In genomic region chr16:28834873-28835863, GRCh38 we compare ENCODE assay signal across 1 cellular context.
TF ChIP-seq lines count a peak whose summit lies in the region.

No MANE protein-coding gene starts in this region.

TF ChIP-seq in SK-N-SH treated with all-trans-retinoic acid at 6 μM for 48 hours, 23 proteins besides CTCF, POLR2A, EP300 and RAD21 (continued from another document):
- no peak for TF ChIP-seq RARB (CRISPR knock-in tag; IDR thresholded peaks at IDR 0.05)
- no peak for TF ChIP-seq SNAI2 (CRISPR knock-in tag; IDR thresholded peaks at IDR 0.05)
- no peak for TF ChIP-seq TOX (CRISPR knock-in tag; IDR thresholded peaks at IDR 0.05; ENCODE audit: borderline replicate concordance)
- no peak for TF ChIP-seq ZNF70 (CRISPR knock-in tag; IDR thresholded peaks at IDR 0.05)
- no peak for TF ChIP-seq ZFP30 (CRISPR knock-in tag; IDR thresholded peaks at IDR 0.05)
- TF ChIP-seq OSR1 (CRISPR knock-in tag; IDR thresholded peaks at IDR 0.05), result no peak
- no peak for TF ChIP-seq TSHZ2 (CRISPR knock-in tag; IDR thresholded peaks at IDR 0.05)
- TF ChIP-seq ZC3H10 (CRISPR knock-in tag; IDR thresholded peaks at IDR 0.05), result no peak
- no peak for TF ChIP-seq POU6F1 (CRISPR knock-in tag; IDR thresholded peaks at IDR 0.05; ENCODE audit: borderline replicate concordance, low read depth)
